In the genomic region with DNA sequence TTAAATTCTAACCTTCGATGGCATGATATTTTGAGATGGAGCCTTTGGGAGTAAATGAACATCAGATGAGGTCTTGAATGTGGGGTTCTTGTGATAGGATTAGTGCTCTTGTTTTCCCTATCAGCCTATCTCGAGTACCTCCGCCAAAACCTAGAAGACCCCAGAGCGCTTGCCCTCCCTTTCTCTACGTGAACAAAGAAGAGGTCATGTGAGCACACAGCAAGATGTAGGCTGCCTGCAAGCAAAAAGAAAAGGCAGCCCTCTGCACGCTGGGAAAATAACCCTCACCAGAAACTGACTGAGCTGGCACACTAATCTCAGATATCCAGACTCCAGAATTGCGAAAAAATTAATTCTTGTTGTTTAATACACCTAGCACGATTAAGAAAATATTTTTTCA, we compare ENCODE assay signal across 1 cellular context.
TF ChIP-seq lines count a peak whose summit lies in the region.

No MANE protein-coding gene starts in this region.

TF ChIP-seq in WTC11, 78 proteins besides CTCF, POLR2A, EP300 and RAD21 (continued from another document):
- TF ChIP-seq, protein P1, sequence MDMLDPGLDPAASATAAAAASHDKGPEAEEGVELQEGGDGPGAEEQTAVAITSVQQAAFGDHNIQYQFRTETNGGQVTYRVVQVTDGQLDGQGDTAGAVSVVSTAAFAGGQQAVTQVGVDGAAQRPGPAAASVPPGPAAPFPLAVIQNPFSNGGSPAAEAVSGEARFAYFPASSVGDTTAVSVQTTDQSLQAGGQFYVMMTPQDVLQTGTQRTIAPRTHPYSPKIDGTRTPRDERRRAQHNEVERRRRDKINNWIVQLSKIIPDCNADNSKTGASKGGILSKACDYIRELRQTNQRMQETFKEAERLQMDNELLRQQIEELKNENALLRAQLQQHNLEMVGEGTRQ (CRISPR knock-in tag; IDR thresholded peaks at IDR 0.05) = peak; percentile 69
- TF ChIP-seq SMAD4 (CRISPR knock-in tag; IDR thresholded peaks at IDR 0.05) (no peak), TEAD4 (CRISPR knock-in tag; IDR thresholded peaks at IDR 0.05) (no peak), HMGA2 (CRISPR knock-in tag; IDR thresholded peaks at IDR 0.05) (no peak), ZNF671 (CRISPR knock-in tag; IDR thresholded peaks at IDR 0.05) (no peak)
- TF ChIP-seq, protein P2, sequence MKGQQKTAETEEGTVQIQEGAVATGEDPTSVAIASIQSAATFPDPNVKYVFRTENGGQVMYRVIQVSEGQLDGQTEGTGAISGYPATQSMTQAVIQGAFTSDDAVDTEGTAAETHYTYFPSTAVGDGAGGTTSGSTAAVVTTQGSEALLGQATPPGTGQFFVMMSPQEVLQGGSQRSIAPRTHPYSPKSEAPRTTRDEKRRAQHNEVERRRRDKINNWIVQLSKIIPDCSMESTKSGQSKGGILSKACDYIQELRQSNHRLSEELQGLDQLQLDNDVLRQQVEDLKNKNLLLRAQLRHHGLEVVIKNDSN (CRISPR knock-in tag; IDR thresholded peaks at IDR 0.05) = peak; percentile 46; the same call in 1 of the 2 replicates
- TF ChIP-seq, protein P3, sequence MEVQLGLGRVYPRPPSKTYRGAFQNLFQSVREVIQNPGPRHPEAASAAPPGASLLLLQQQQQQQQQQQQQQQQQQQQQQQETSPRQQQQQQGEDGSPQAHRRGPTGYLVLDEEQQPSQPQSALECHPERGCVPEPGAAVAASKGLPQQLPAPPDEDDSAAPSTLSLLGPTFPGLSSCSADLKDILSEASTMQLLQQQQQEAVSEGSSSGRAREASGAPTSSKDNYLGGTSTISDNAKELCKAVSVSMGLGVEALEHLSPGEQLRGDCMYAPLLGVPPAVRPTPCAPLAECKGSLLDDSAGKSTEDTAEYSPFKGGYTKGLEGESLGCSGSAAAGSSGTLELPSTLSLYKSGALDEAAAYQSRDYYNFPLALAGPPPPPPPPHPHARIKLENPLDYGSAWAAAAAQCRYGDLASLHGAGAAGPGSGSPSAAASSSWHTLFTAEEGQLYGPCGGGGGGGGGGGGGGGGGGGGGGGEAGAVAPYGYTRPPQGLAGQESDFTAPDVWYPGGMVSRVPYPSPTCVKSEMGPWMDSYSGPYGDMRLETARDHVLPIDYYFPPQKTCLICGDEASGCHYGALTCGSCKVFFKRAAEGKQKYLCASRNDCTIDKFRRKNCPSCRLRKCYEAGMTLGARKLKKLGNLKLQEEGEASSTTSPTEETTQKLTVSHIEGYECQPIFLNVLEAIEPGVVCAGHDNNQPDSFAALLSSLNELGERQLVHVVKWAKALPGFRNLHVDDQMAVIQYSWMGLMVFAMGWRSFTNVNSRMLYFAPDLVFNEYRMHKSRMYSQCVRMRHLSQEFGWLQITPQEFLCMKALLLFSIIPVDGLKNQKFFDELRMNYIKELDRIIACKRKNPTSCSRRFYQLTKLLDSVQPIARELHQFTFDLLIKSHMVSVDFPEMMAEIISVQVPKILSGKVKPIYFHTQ (CRISPR knock-in tag; IDR thresholded peaks at IDR 0.05) = no peak
